Comparison of ENCODE assay signal across 8 cellular contexts in the genomic region with DNA sequence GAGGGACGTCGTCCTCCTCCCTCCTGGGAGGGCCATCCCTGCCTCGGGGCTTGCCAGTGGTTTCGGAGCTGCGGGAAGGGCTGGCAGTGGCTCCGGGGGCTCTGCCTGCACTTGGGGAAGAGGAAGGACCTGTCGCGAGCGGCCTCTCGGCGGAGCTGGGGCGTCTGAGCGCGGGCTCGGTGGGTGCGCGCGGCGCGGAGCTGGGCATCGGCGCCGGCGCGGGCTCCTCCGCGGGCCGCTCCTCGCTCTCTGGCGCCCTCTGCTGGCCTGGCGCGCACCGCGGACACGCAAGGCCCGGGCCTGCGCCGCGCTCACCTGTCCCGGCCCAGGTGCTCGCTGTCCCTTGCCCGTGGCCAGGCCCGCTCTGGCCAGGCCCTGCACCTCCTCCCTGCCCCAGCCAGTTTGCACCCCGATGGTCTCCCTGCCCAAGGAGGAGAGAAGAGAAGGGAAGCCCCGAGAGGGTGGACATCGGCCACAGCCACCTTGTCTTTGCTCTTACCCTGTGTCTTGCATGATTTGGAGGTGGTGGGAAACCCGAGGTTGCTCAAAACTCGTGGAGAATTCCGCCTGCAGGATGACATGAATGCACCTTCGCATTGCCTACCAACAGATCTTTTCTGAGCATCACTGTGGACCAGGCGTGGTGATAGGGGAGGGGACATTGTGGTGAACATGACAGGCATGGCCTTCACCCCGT.
A peak's percentile ranks its signal among the peaks of the same experiment; 100 is the strongest.
DNase-seq lines count a peak whose midpoint lies in the region; ATAC-seq and TF ChIP-seq lines count a peak whose summit lies in the region.
"Not testable (repeated sequence)": the region's sequence is repeated elsewhere in the genome, so short reads cannot be mapped to it uniquely, and the experiment has no call there.

No MANE protein-coding gene starts in this region.

- not testable (repeated sequence) for H3K36me3 Mint-ChIP-seq in natural killer cell treated with Interleukin-12 subunit alpha and Interleukin-12 subunit beta and Interleukin-15 and Interleukin-18, amount 100 ng/mL, for 72 hours

- in situ Hi-C loops in astrocyte of the cerebellum (cut with HindIII; ENCODE audit: low sequenced_read_pairs), result not testable (repeated sequence)

- not testable (repeated sequence) for H3K4me1 ChIP-seq in BE2C

- peaks cover 23 to 46% of the 10 kb centered on the region in 2 donors for H3K27me3 Mint-ChIP-seq in natural killer cell treated with Interleukin-12 subunit alpha and Interleukin-12 subunit beta and Interleukin-15 and Interleukin-18, amount 100 ng/mL, for 72 hours

- not testable (repeated sequence) for H3K36me3 ChIP-seq in BE2C; H7 (replicated peaks; ENCODE audit: control insufficient read depth, insufficient read depth, low read length)

- H3K9me3 Mint-ChIP-seq in natural killer cell treated with Interleukin-12 subunit alpha and Interleukin-12 subunit beta and Interleukin-15 and Interleukin-18, amount 100 ng/mL, for 72 hours, result not testable (repeated sequence)

- peak overlapping the region; percentile 58 for H3K4me3 Mint-ChIP-seq in natural killer cell treated with Interleukin-12 subunit alpha and Interleukin-12 subunit beta and Interleukin-15 and Interleukin-18, amount 100 ng/mL, for 72 hours

- H3K4me3 ChIP-seq in BE2C (ENCODE audit: low read depth, low read length), result peak overlapping the region; percentile 33; the same call in 1 of the 2 replicates
- H3K4me3 ChIP-seq in H7 (ENCODE audit: insufficient read depth, low read depth, low read length), result peak overlapping the region; percentile 50
- H3K4me3 ChIP-seq in astrocyte of the cerebellum (ENCODE audit: low read depth, low read length), result peak overlapping the region; percentile 27

- H3K27ac Mint-ChIP-seq in natural killer cell treated with Interleukin-12 subunit alpha and Interleukin-12 subunit beta and Interleukin-15 and Interleukin-18, amount 100 ng/mL, for 72 hours, result not testable (repeated sequence)

- peak in 1 of 2 donors; percentile 66 for ATAC-seq in natural killer cell treated with Interleukin-12 subunit alpha and Interleukin-12 subunit beta and Interleukin-15 and Interleukin-18, amount 100 ng/mL, for 72 hours

- TF ChIP-seq CTCF in BE2C (IDR thresholded peaks at IDR 0.05; ENCODE audit: low read depth, low read length), result peak; percentile 37
- TF ChIP-seq CTCF in astrocyte of the cerebellum (IDR thresholded peaks at IDR 0.05; ENCODE audit: low read depth, low read length, missing control alignments), result peak; percentile 46

- DNase-seq in BE2C (peak; percentile 77), H7 (peak; percentile 95), NCI-H345 (lab: John Stamatoyannopoulos, UW) (peak; percentile 46), head of caudate nucleus (peak in 41 of 42 donors; percentile 22 to 86 (median 69))
- peak; percentile 61 for DNase-seq in activated CD4-positive, alpha-beta T cell treated with anti-CD3 and anti-CD28 coated beads for 1 hour
- not testable (repeated sequence) for DNase-seq in astrocyte of the cerebellum (ENCODE audit: low read depth); natural killer cell treated with Interleukin-12 subunit alpha and Interleukin-12 subunit beta and Interleukin-15 and Interleukin-18, amount 100 ng/mL, for 72 hours (ENCODE audit: low spot score)
- DNase-seq in stimulated activated CD8-positive, alpha-beta memory T cell treated with anti-CD3 and anti-CD28 coated beads, Interleukin-12 subunit alpha, Interleukin-12 subunit beta, amount 100 ng/mL, for 4 hours (ENCODE audit: low read depth), result peak; percentile 55

- H3K9me3 ChIP-seq in BE2C, result not testable (repeated sequence)

- intact Hi-C loops in head of caudate nucleus (cut with DNase I), result not testable (repeated sequence)

- not testable (repeated sequence) for H3K4me1 Mint-ChIP-seq in natural killer cell treated with Interleukin-12 subunit alpha and Interleukin-12 subunit beta and Interleukin-15 and Interleukin-18, amount 100 ng/mL, for 72 hours (ENCODE audit: low read depth in 2 of 2)

- H3K27me3 ChIP-seq in BE2C, result peaks cover 16% of the 10 kb centered on the region; the same call in 1 of the 2 replicates
- peaks cover 15% of the 10 kb centered on the region for H3K27me3 ChIP-seq in H7 (ENCODE audit: control insufficient read depth, insufficient read depth, low read length)
